Comparison of ENCODE assay signal across 1 cellular context in the genomic region with DNA sequence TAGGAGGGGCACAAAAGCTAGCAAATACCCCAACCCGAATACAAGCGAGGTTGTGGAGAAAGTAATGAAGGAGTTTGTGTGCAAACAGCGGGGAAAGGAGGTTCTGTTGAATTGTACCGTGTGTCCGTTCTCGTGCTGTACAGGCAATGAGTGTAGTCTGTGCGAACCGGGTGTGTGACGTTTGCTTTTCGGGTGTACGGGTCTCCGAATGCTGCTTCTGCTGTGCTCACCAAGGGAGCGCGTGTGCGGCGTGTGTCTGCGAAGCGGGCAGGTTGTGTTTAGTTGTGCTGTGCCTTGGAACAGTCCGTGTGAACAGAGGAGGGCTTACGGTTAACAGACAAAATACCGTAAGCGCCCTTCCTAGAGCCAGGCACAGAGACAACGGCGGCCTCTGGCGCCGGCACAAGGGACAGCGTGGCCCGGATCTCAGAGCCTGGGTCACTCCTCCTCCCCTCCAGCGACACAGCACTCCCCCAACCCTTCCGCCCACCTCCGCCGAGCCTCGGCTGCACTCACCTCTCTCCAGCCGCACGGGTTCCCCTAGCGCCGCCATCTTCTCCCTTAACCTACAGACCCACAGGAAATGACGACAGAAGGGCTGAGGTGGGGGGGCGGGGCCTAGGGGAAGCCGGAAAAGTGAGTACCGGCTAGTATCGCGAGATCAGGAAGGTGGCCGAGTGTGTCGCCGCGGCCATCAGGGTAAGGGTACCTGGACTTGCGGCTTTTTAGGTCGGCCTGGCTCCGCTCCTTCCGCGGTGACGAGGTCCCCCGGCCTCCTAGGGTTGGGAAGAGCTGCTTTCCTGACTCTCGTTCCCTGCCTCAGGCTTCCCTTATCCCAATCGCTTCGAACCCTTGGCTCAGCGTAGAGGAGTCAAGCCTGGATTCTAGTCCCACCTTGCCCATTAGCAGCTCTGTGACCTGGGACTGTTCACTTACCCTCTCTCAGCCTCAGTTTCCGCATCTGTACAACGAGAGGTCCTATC.
TF ChIP-seq lines count a peak whose summit lies in the region.

A gene with protein sequence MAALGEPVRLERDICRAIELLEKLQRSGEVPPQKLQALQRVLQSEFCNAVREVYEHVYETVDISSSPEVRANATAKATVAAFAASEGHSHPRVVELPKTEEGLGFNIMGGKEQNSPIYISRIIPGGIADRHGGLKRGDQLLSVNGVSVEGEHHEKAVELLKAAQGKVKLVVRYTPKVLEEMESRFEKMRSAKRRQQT (minus strand): TSS at position 570 of the 983 bp plus-strand sequence. CDS start 17 bp downstream, at position 553.

TF ChIP-seq in GM23338, 12 proteins besides CTCF, POLR2A, EP300 and RAD21 (continued from another document):
- no peak for TF ChIP-seq STAT1 (IDR thresholded peaks at IDR 0.05; ENCODE audit: unreplicated experiment)
- peak; percentile 91 for TF ChIP-seq CREB1 (CRISPR knock-in tag; IDR thresholded peaks at IDR 0.05; ENCODE audit: low read depth)
TF ChIP-seq in GM23338: peak in this region for 3.
